Comparison of ENCODE assay signal across 8 cellular contexts in genomic region chr17:7838291-7839075, GRCh38. TPM values are rescaled to one million over a fixed set of nuclear protein-coding genes. Genes with fewer than 3 reads are reported as not detected.
DNase-seq lines count a peak whose midpoint lies in the region; ATAC-seq and TF ChIP-seq lines count a peak whose summit lies in the region.

No MANE protein-coding gene starts in this region.

- H3K36me3 ChIP-seq in DOHH2 (ENCODE audit: control insufficient read depth, low read length): peaks cover 38% of the 10 kb centered on the region

- H3K9me3 ChIP-seq in DOHH2 (ENCODE audit: control insufficient read depth, insufficient read depth, low read length): no peaks in the 10 kb centered on the region
- H3K9me3 ChIP-seq in T-helper 17 cell (ENCODE audit: control insufficient read depth, low read length, poor library complexity, severe bottlenecking): no peaks in the 10 kb centered on the region

- no peaks in the 10 kb centered on the region for H3K9me3 Mint-ChIP-seq in natural killer cell treated with Interleukin-12 subunit alpha and Interleukin-12 subunit beta and Interleukin-15 and Interleukin-18, amount 100 ng/mL, for 72 hours

- peaks cover 56% of the 10 kb centered on the region for H3K79me2 ChIP-seq in DOHH2 (ENCODE audit: control insufficient read depth, low read length)

- H3K36me3 Mint-ChIP-seq in T-helper 17 cell (ENCODE audit: low read depth): peaks cover 10% of the 10 kb centered on the region
- no peaks in the 10 kb centered on the region for H3K36me3 Mint-ChIP-seq in natural killer cell treated with Interleukin-12 subunit alpha and Interleukin-12 subunit beta and Interleukin-15 and Interleukin-18, amount 100 ng/mL, for 72 hours

- peak overlapping the region; percentile 86 for H3K4me3 Mint-ChIP-seq in T-helper 17 cell
- H3K4me3 Mint-ChIP-seq in natural killer cell treated with Interleukin-12 subunit alpha and Interleukin-12 subunit beta and Interleukin-15 and Interleukin-18, amount 100 ng/mL, for 72 hours: peak overlapping the region; percentile 79

- H3F3A ChIP-seq in DOHH2 (ENCODE audit: control insufficient read depth, insufficient read depth): peaks cover 48% of the 10 kb centered on the region

- H3K4me3 ChIP-seq in DOHH2 (ENCODE audit: low read length): peak overlapping the region; percentile 87

- peaks cover 80% of the 10 kb centered on the region for H3K4me1 Mint-ChIP-seq in T-helper 17 cell
- H3K4me1 Mint-ChIP-seq in natural killer cell treated with Interleukin-12 subunit alpha and Interleukin-12 subunit beta and Interleukin-15 and Interleukin-18, amount 100 ng/mL, for 72 hours (ENCODE audit: low read depth in 2 of 2): peaks cover 74 to 83% of the 10 kb centered on the region in 2 donors

- peak overlapping the region; percentile 100 for H3K27ac Mint-ChIP-seq in T-helper 17 cell
- H3K27ac Mint-ChIP-seq in natural killer cell treated with Interleukin-12 subunit alpha and Interleukin-12 subunit beta and Interleukin-15 and Interleukin-18, amount 100 ng/mL, for 72 hours: peak overlapping the region; percentile 83 to 88

- peaks cover 45% of the 10 kb centered on the region for H3K4me1 ChIP-seq in DOHH2 (ENCODE audit: control insufficient read depth, low read length)

- peaks cover 1% of the 10 kb centered on the region for H3K27me3 Mint-ChIP-seq in T-helper 17 cell
- no peaks in the 10 kb centered on the region for H3K27me3 Mint-ChIP-seq in natural killer cell treated with Interleukin-12 subunit alpha and Interleukin-12 subunit beta and Interleukin-15 and Interleukin-18, amount 100 ng/mL, for 72 hours

- peak; percentile 44 for TF ChIP-seq POLR2A in erythroblast (IDR thresholded peaks at IDR 0.05; ENCODE audit: low read length)

- no peaks in the 10 kb centered on the region for H3K27me3 ChIP-seq in DOHH2 (ENCODE audit: control insufficient read depth, low read length)

- peak overlapping the region; percentile 96 for H3K27ac ChIP-seq in DOHH2 (ENCODE audit: low read depth, low read length)

- no peaks in the 10 kb centered on the region for H4K20me1 ChIP-seq in DOHH2 (ENCODE audit: control insufficient read depth, insufficient read depth, low read depth, low read length)

- no peak for TF ChIP-seq CTCF in DOHH2 (IDR thresholded peaks at IDR 0.05; ENCODE audit: low read depth, low read length, poor library complexity, severe bottlenecking)

- DNase-seq in LHCN-M2 (ENCODE audit: low read depth) (peak; percentile 75), T-helper 17 cell (no peak), erythroblast (lab: John Stamatoyannopoulos, UW) (peak; percentile 77 to 91), DMS114 treated with DMSO at 0.1 percent for 48 hours (lab: John Stamatoyannopoulos, UW; ENCODE audit: unreplicated experiment) (no peak)
- DNase-seq in natural killer cell treated with Interleukin-12 subunit alpha and Interleukin-12 subunit beta and Interleukin-15 and Interleukin-18, amount 100 ng/mL, for 72 hours (ENCODE audit: low spot score): peak; percentile 68
- no peak for DNase-seq in activated CD4-positive, CD25-positive, alpha-beta regulatory T cell treated with anti-CD3 and anti-CD28 coated beads, Interleukin-2, amount 50 U/mL, for 72 hours

- peak overlapping the region; percentile 93 for H3K4me2 ChIP-seq in DOHH2 (ENCODE audit: low read length)

- ATAC-seq in T-helper 17 cell (no peak), GM18870 (IDR thresholded peaks at IDR 0.05; ENCODE audit: unreplicated experiment) (no peak)
- no peak for ATAC-seq in natural killer cell treated with Interleukin-12 subunit alpha and Interleukin-12 subunit beta and Interleukin-15 and Interleukin-18, amount 100 ng/mL, for 72 hours

- no peaks in the 10 kb centered on the region for H3K9me2 ChIP-seq in DOHH2 (replicated peaks; ENCODE audit: control insufficient read depth, low read length)

RNA-seq across cellular contexts. Expression of gene KDM6B, which starts 4.5 kb away (rescaled TPM):
- total RNA-seq in LHCN-M2 (2014; rRNA removed) (1.8 and 2.1 TPM in 2 replicates), T-helper 17 cell (100 to 1,000 TPM; 207 to 231 TPM)
- polyA plus RNA-seq in LHCN-M2 (2012): 2.7 TPM
- 10 to 100 TPM; 52.0 to 67.6 TPM for total RNA-seq in natural killer cell treated with Interleukin-12 subunit alpha and Interleukin-12 subunit beta and Interleukin-15 and Interleukin-18, amount 100 ng/mL, for 72 hours

RNA-seq across cellular contexts. Expression of gene TMEM88, which starts 16.4 kb away (rescaled TPM):
- 1.1 TPM in 1 of 2 replicates, not detected in the other for total RNA-seq in LHCN-M2 (2014; rRNA removed)
- 0.24 TPM for polyA plus RNA-seq in LHCN-M2 (2012)
- total RNA-seq in T-helper 17 cell: 10 to 100 TPM; 31.0 to 31.3 TPM
- total RNA-seq in natural killer cell treated with Interleukin-12 subunit alpha and Interleukin-12 subunit beta and Interleukin-15 and Interleukin-18, amount 100 ng/mL, for 72 hours: 1 to 10 TPM; 2.4 to 2.7 TPM

RNA-seq across cellular contexts. Expression of gene NAA38, which starts 18.9 kb away (rescaled TPM):
- total RNA-seq in LHCN-M2 (2014; rRNA removed): 80.8 and 89.6 TPM in 2 replicates
- 230 TPM for polyA plus RNA-seq in LHCN-M2 (2012)
- 10 to 100 TPM; 26.8 to 30.3 TPM for total RNA-seq in T-helper 17 cell
- total RNA-seq in natural killer cell treated with Interleukin-12 subunit alpha and Interleukin-12 subunit beta and Interleukin-15 and Interleukin-18, amount 100 ng/mL, for 72 hours: 100 to 1,000 TPM in 1 of 2 donors, 10 to 100 TPM in 1; 54.1 to 105 TPM

RNA-seq across cellular contexts. Expression of gene CYB5D1, which starts 19.3 kb away (rescaled TPM):
- total RNA-seq in LHCN-M2 (2014; rRNA removed) (5.6 and 7.8 TPM in 2 replicates), T-helper 17 cell (10 to 100 TPM in 1 of 2 donors, 1 to 10 TPM in 1; 9.3 to 14.9 TPM)
- 4.1 TPM for polyA plus RNA-seq in LHCN-M2 (2012)
- total RNA-seq in natural killer cell treated with Interleukin-12 subunit alpha and Interleukin-12 subunit beta and Interleukin-15 and Interleukin-18, amount 100 ng/mL, for 72 hours: 10 to 100 TPM; 11.3 to 12.9 TPM

RNA-seq across cellular contexts. Expression of gene CHD3, which starts 50.1 kb away (rescaled TPM):
- total RNA-seq in LHCN-M2 (2014; rRNA removed) (83.2 and 98.2 TPM in 2 replicates), T-helper 17 cell (100 to 1,000 TPM; 219 TPM)
- 85.2 TPM for polyA plus RNA-seq in LHCN-M2 (2012)
- total RNA-seq in natural killer cell treated with Interleukin-12 subunit alpha and Interleukin-12 subunit beta and Interleukin-15 and Interleukin-18, amount 100 ng/mL, for 72 hours: 100 to 1,000 TPM; 106 to 192 TPM

Comparison
In these comparisons a context has a peak if more than half of its experiments do, and no peak if none do; other contexts are left out.
1. DNase-seq: peak in LHCN-M2 (single experiment), erythroblast (2 of 2) and natural killer cell treated with Interleukin-12 subunit alpha and Interleukin-12 subunit beta and Interleukin-15 and Interleukin-18, amount 100 ng/mL, for 72 hours (single experiment); none in T-helper 17 cell (0 of 3), DMS114 treated with DMSO at 0.1 percent for 48 hours (single experiment) and activated CD4-positive, CD25-positive, alpha-beta regulatory T cell treated with anti-CD3 and anti-CD28 coated beads, Interleukin-2, amount 50 U/mL, for 72 hours (single experiment).
2. RNA of gene KDM6B, which starts 4.5 kb away (total RNA-seq): 207 to 231 TPM in T-helper 17 cell and 52.0 to 67.6 TPM in natural killer cell treated with Interleukin-12 subunit alpha and Interleukin-12 subunit beta and Interleukin-15 and Interleukin-18, amount 100 ng/mL, for 72 hours; 1.8 to 2.1 TPM in LHCN-M2; every median in the first group is over 10 times any median in the second.
3. RNA of gene TMEM88, which starts 16.4 kb away (total RNA-seq): 31.0 to 31.3 TPM in T-helper 17 cell; 2.4 to 2.7 TPM in natural killer cell treated with Interleukin-12 subunit alpha and Interleukin-12 subunit beta and Interleukin-15 and Interleukin-18, amount 100 ng/mL, for 72 hours and 1.1 TPM in LHCN-M2; every median in the first group is over 4 times any median in the second.